15 cellular contexts compared by ENCODE assay signal in genomic region chr10:128036746-128037542, GRCh38.
DNase-seq lines count a peak whose midpoint lies in the region; ATAC-seq, FAIRE-seq and TF ChIP-seq lines count a peak whose summit lies in the region.
"Had no signal": no experiment of that assay in that cellular context is flagged by ENCODE, and none has a peak within 500 bp of the region (broad histone marks: within the 10 kb centered on the region; RNA-seq: fewer than 3 reads in every experiment).

No MANE protein-coding gene starts in this region.

- H3K36me3 ChIP-seq in WERI-Rb-1: no peaks in the 10 kb centered on the region
- H3K36me3 ChIP-seq: pancreas had no signal

- H3K4me1 Mint-ChIP-seq in endothelial cell (ENCODE audit: unreplicated experiment): peaks cover 13% of the 10 kb centered on the region
- peaks cover 9% of the 10 kb centered on the region for H3K4me1 Mint-ChIP-seq in activated CD4-positive, alpha-beta memory T cell treated with anti-CD3 and anti-CD28 coated beads for 36 hours (ENCODE audit: low read depth)
- H3K4me1 Mint-ChIP-seq: brain had no signal

- peak; percentile 33 for DNase-seq in ELR (ENCODE audit: low read depth)
- peak; percentile 68 for DNase-seq in RCC 7860 (ENCODE audit: low spot score)
- DNase-seq in endothelial cell (ENCODE audit: low spot score): no peak
- no peak for DNase-seq in omental fat pad (ENCODE audit: low spot score)
- DNase-seq in activated CD4-positive, alpha-beta memory T cell treated with anti-CD3 and anti-CD28 coated beads for 36 hours: no peak
- no peak for DNase-seq in WERI-Rb-1
- DNase-seq: COR-L47; MM.1S; NCI-H345; pancreas; stimulated activated CD4-positive, alpha-beta T cell treated with anti-CD3 and anti-CD28 coated beads, Interleukin-4, amount 100 ng/mL, for 24 hours had no signal

- H3K9me3 ChIP-seq in WERI-Rb-1 (ENCODE audit: severe bottlenecking): no peaks in the 10 kb centered on the region
- H3K9me3 ChIP-seq: pancreas had no signal

- H3K36me3 Mint-ChIP-seq in endothelial cell (ENCODE audit: low read depth, unreplicated experiment): peaks cover 29% of the 10 kb centered on the region
- H3K36me3 Mint-ChIP-seq in activated CD4-positive, alpha-beta memory T cell treated with anti-CD3 and anti-CD28 coated beads for 36 hours: no peaks in the 10 kb centered on the region
- H3K36me3 Mint-ChIP-seq: brain had no signal

- ATAC-seq in omental fat pad (ENCODE audit: low FRiP score) (peak; percentile 73), GM19467 (IDR thresholded peaks at IDR 0.05; ENCODE audit: unreplicated experiment) (no peak), HG02678 (IDR thresholded peaks at IDR 0.05; ENCODE audit: unreplicated experiment) (no peak)

- H3K4me3 ChIP-seq in WERI-Rb-1 (ENCODE audit: low read depth, low read length): no peak overlapping the region
- H3K4me3 ChIP-seq: pancreas had no signal

- TF ChIP-seq CTCF in endothelial cell (IDR thresholded peaks at IDR 0.05; ENCODE audit: unreplicated experiment) (no peak), omental fat pad (IDR thresholded peaks at IDR 0.05) (no peak), WERI-Rb-1 (IDR thresholded peaks at IDR 0.05; ENCODE audit: low read depth, low read length) (no peak)

- peak; percentile 72 for FAIRE-seq in RCC 7860 (lab: Jason Lieb, UNC)
- FAIRE-seq: pancreas had no signal

- no peaks in the 10 kb centered on the region for H3K27me3 ChIP-seq in WERI-Rb-1 (ENCODE audit: insufficient read depth, low read depth, severe bottlenecking)

- no peak overlapping the region for H3K27ac ChIP-seq in WERI-Rb-1
- H3K27ac ChIP-seq: pancreas had no signal

- intact Hi-C loops in activated CD4-positive, alpha-beta memory T cell treated with anti-CD3 and anti-CD28 coated beads for 36 hours (cut with micrococcal nuclease): loop anchor here (5.0 kb wide), 1 partner anchor 110 kb away; no protein-coding TSS in a partner anchor

- no peaks in the 10 kb centered on the region for H3K9me3 Mint-ChIP-seq in endothelial cell (ENCODE audit: unreplicated experiment)
- no peaks in the 10 kb centered on the region for H3K9me3 Mint-ChIP-seq in activated CD4-positive, alpha-beta memory T cell treated with anti-CD3 and anti-CD28 coated beads for 36 hours
- H3K9me3 Mint-ChIP-seq: brain; stimulated activated naive CD8-positive, alpha-beta T cell treated with anti-CD3 and anti-CD28 coated beads, Interleukin-15, Interleukin-2, amounts not matched to agents 100 ng/mL and 50 ng/mL, for 24 hours had no signal

- peaks cover 8% of the 10 kb centered on the region for H3K27me3 Mint-ChIP-seq in endothelial cell (ENCODE audit: unreplicated experiment)
- no peaks in the 10 kb centered on the region for H3K27me3 Mint-ChIP-seq in activated CD4-positive, alpha-beta memory T cell treated with anti-CD3 and anti-CD28 coated beads for 36 hours
- H3K27me3 Mint-ChIP-seq: stimulated activated naive CD8-positive, alpha-beta T cell treated with anti-CD3 and anti-CD28 coated beads, Interleukin-15, Interleukin-2, amounts not matched to agents 100 ng/mL and 50 ng/mL, for 24 hours had no signal

- POLR2A ChIA-PET in activated CD4-positive, alpha-beta memory T cell treated with anti-CD3 and anti-CD28 coated beads for 36 hours (lab: Charles Lee): interaction anchor here (1.0 kb wide), 1 partner anchor 10 kb away, joined by 3 read pairs; no protein-coding TSS in a partner anchor

- H3K4me3 Mint-ChIP-seq in endothelial cell (ENCODE audit: unreplicated experiment): peak overlapping the region; percentile 56
- H3K4me3 Mint-ChIP-seq in activated CD4-positive, alpha-beta memory T cell treated with anti-CD3 and anti-CD28 coated beads for 36 hours: no peak overlapping the region
- H3K4me3 Mint-ChIP-seq: brain; stimulated activated naive CD8-positive, alpha-beta T cell treated with anti-CD3 and anti-CD28 coated beads, Interleukin-15, Interleukin-2, amounts not matched to agents 100 ng/mL and 50 ng/mL, for 24 hours had no signal

- CTCF ChIA-PET in activated CD4-positive, alpha-beta memory T cell treated with anti-CD3 and anti-CD28 coated beads for 36 hours (lab: Charles Lee): interaction anchor here (0.6 to 9.0 kb wide), 12 partner anchors 10 to 130 kb away, joined by 3 to 244 read pairs (median 16); partner anchors contain the start of genes MKI67 and PTPRE

- no peak overlapping the region for H3K27ac Mint-ChIP-seq in endothelial cell (ENCODE audit: unreplicated experiment)
- H3K27ac Mint-ChIP-seq in activated CD4-positive, alpha-beta memory T cell treated with anti-CD3 and anti-CD28 coated beads for 36 hours: no peak overlapping the region
- H3K27ac Mint-ChIP-seq: brain; stimulated activated naive CD8-positive, alpha-beta T cell treated with anti-CD3 and anti-CD28 coated beads, Interleukin-15, Interleukin-2, amounts not matched to agents 100 ng/mL and 50 ng/mL, for 24 hours had no signal

Comparison
In these comparisons a context has a peak if more than half of its experiments do, and no peak if none do; other contexts are left out.
1. DNase-seq: peak in ELR (single experiment) and RCC 7860 (single experiment); none in endothelial cell (single experiment), omental fat pad (single experiment), activated CD4-positive, alpha-beta memory T cell treated with anti-CD3 and anti-CD28 coated beads for 36 hours (single experiment) and WERI-Rb-1 (single experiment).